ENCODE assay signal across 1 cellular context in the genomic region with DNA sequence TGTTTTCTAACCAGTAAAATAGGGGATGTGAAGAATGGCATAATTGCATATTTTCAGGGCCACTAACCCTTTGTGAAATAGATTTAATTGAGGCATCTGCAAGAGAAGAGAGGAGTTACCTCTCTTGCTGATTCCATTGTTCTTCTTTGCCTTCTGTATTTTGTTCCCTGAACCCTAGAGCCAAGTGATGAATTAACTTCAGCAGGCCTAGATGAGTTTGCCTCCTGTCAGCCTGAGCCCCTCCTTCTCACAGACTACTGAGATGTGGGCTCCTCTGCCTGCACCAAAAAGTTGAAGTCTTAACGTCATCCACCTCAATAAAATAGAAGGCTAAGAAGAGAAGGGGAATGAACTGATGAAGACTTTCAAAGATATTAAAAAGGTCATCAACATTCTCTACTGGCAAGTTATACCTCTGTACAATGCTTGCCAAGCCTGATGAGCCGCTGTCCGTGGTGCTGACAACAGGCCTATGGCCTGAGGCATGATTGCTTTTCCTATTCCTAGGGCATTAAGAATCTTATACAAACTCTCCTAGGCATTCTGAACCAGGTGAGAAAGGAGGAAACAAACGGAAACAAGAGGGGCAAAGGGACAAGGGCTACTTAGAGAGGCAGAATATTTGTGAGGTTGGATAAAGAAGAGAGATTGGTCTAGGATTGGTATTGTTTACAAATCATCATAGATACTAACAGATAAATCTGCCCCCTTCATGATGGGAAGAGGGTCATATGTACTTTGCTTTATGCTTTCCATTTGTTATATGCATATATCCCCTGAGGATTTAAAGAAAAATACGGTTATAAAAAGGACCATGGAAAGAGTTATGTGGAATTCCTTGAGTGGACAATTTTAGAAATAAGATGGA.
A peak's percentile ranks its signal among the peaks of the same experiment; 100 is the strongest.
TF ChIP-seq lines count a peak whose summit lies in the region.

No MANE protein-coding gene starts in this region.

TF ChIP-seq in WTC11, 78 proteins besides CTCF, POLR2A, EP300 and RAD21 (continued from another document):
- TF ChIP-seq, protein P1, sequence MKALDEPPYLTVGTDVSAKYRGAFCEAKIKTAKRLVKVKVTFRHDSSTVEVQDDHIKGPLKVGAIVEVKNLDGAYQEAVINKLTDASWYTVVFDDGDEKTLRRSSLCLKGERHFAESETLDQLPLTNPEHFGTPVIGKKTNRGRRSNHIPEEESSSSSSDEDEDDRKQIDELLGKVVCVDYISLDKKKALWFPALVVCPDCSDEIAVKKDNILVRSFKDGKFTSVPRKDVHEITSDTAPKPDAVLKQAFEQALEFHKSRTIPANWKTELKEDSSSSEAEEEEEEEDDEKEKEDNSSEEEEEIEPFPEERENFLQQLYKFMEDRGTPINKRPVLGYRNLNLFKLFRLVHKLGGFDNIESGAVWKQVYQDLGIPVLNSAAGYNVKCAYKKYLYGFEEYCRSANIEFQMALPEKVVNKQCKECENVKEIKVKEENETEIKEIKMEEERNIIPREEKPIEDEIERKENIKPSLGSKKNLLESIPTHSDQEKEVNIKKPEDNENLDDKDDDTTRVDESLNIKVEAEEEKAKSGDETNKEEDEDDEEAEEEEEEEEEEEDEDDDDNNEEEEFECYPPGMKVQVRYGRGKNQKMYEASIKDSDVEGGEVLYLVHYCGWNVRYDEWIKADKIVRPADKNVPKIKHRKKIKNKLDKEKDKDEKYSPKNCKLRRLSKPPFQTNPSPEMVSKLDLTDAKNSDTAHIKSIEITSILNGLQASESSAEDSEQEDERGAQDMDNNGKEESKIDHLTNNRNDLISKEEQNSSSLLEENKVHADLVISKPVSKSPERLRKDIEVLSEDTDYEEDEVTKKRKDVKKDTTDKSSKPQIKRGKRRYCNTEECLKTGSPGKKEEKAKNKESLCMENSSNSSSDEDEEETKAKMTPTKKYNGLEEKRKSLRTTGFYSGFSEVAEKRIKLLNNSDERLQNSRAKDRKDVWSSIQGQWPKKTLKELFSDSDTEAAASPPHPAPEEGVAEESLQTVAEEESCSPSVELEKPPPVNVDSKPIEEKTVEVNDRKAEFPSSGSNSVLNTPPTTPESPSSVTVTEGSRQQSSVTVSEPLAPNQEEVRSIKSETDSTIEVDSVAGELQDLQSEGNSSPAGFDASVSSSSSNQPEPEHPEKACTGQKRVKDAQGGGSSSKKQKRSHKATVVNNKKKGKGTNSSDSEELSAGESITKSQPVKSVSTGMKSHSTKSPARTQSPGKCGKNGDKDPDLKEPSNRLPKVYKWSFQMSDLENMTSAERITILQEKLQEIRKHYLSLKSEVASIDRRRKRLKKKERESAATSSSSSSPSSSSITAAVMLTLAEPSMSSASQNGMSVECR (CRISPR knock-in tag; IDR thresholded peaks at IDR 0.05; ENCODE audit: borderline replicate concordance), result peak; percentile 77; the same call in 1 of the 2 replicates
TF ChIP-seq in WTC11: peak in this region for 11.
